In genomic region chr20:2379511-2380229, GRCh38 we compare ENCODE assay signal across 14 cellular contexts. TPM values are rescaled to one million over a fixed set of nuclear protein-coding genes. Genes with fewer than 3 reads are reported as not detected.
A peak's percentile ranks its signal among the peaks of the same experiment; 100 is the strongest.
DNase-seq lines count a peak whose midpoint lies in the region; ATAC-seq and TF ChIP-seq lines count a peak whose summit lies in the region.
"Had no signal": no experiment of that assay in that cellular context is flagged by ENCODE, and none has a peak within 500 bp of the region (broad histone marks: within the 10 kb centered on the region; RNA-seq: fewer than 3 reads in every experiment).

No MANE protein-coding gene starts in this region.

- ATAC-seq in activated naive CD4-positive, alpha-beta T cell treated with anti-CD3 and anti-CD28 coated beads, Interleukin-2, amount 50 U/mL, for 72 hours = peak; percentile 92 to 95
- peak; percentile 93 for ATAC-seq in stimulated activated naive CD8-positive, alpha-beta T cell treated with anti-CD3 and anti-CD28 coated beads, Interleukin-15, amount 100 ng/mL, for 72 hours
- ATAC-seq in GM18517 (IDR thresholded peaks at IDR 0.05; ENCODE audit: unreplicated experiment) = no peak

- no peak overlapping the region for H3K4me3 ChIP-seq in foreskin fibroblast (ENCODE audit: low read depth in 1 of 2, low read length in 2 of 2)
- H3K4me3 ChIP-seq: breast epithelium had no signal

- H3K27me3 Mint-ChIP-seq in activated naive CD4-positive, alpha-beta T cell treated with anti-CD3 and anti-CD28 coated beads for 36 hours (ENCODE audit: low read depth) = peaks cover 13% of the 10 kb centered on the region
- H3K27me3 Mint-ChIP-seq in stimulated activated naive CD8-positive, alpha-beta T cell treated with anti-CD3 and anti-CD28 coated beads, Interleukin-15, amount 100 ng/mL, for 72 hours = peaks cover 75% of the 10 kb centered on the region

- no peaks in the 10 kb centered on the region for H3K9me3 Mint-ChIP-seq in activated naive CD4-positive, alpha-beta T cell treated with anti-CD3 and anti-CD28 coated beads for 36 hours
- no peaks in the 10 kb centered on the region for H3K9me3 Mint-ChIP-seq in activated naive CD4-positive, alpha-beta T cell treated with anti-CD3 and anti-CD28 coated beads, Interleukin-2, amount 50 U/mL, for 72 hours
- H3K9me3 Mint-ChIP-seq in stimulated activated naive CD8-positive, alpha-beta T cell treated with anti-CD3 and anti-CD28 coated beads, Interleukin-15, amount 100 ng/mL, for 72 hours = no peaks in the 10 kb centered on the region
- H3K9me3 Mint-ChIP-seq: immature natural killer cell, nephron had no signal

- no peak for TF ChIP-seq CTCF in foreskin fibroblast (IDR thresholded peaks at IDR 0.05; ENCODE audit: low read depth, low read length)

- no peak overlapping the region for H3K27ac Mint-ChIP-seq in activated naive CD4-positive, alpha-beta T cell treated with anti-CD3 and anti-CD28 coated beads for 36 hours
- no peak overlapping the region for H3K27ac Mint-ChIP-seq in activated naive CD4-positive, alpha-beta T cell treated with anti-CD3 and anti-CD28 coated beads, Interleukin-2, amount 50 U/mL, for 72 hours
- H3K27ac Mint-ChIP-seq in stimulated activated naive CD8-positive, alpha-beta T cell treated with anti-CD3 and anti-CD28 coated beads, Interleukin-15, amount 100 ng/mL, for 72 hours = no peak overlapping the region
- H3K27ac Mint-ChIP-seq: nephron had no signal

- CTCF ChIA-PET in activated naive CD4-positive, alpha-beta T cell treated with anti-CD3 and anti-CD28 coated beads for 36 hours (lab: Charles Lee) = interaction anchor here (1.6 kb wide), 1 partner anchor 73 kb away, joined by 6 read pairs; no protein-coding TSS in a partner anchor

- H3K4me1 Mint-ChIP-seq in activated naive CD4-positive, alpha-beta T cell treated with anti-CD3 and anti-CD28 coated beads for 36 hours (ENCODE audit: low read depth) = peaks cover 17% of the 10 kb centered on the region
- peaks cover 33% of the 10 kb centered on the region for H3K4me1 Mint-ChIP-seq in stimulated activated naive CD8-positive, alpha-beta T cell treated with anti-CD3 and anti-CD28 coated beads, Interleukin-15, amount 100 ng/mL, for 72 hours
- H3K4me1 Mint-ChIP-seq: nephron had no signal

- H3K4me3 Mint-ChIP-seq in activated naive CD4-positive, alpha-beta T cell treated with anti-CD3 and anti-CD28 coated beads for 36 hours = no peak overlapping the region
- H3K4me3 Mint-ChIP-seq in stimulated activated naive CD8-positive, alpha-beta T cell treated with anti-CD3 and anti-CD28 coated beads, Interleukin-15, amount 100 ng/mL, for 72 hours = peak overlapping the region in 1 of 2 donors; percentile 42
- H3K4me3 Mint-ChIP-seq: nephron had no signal

- H3K36me3 Mint-ChIP-seq in activated naive CD4-positive, alpha-beta T cell treated with anti-CD3 and anti-CD28 coated beads for 36 hours (ENCODE audit: low read depth) = no peaks in the 10 kb centered on the region
- no peaks in the 10 kb centered on the region for H3K36me3 Mint-ChIP-seq in activated naive CD4-positive, alpha-beta T cell treated with anti-CD3 and anti-CD28 coated beads, Interleukin-2, amount 50 U/mL, for 72 hours
- H3K36me3 Mint-ChIP-seq: immature natural killer cell had no signal

- DNase-seq in activated naive CD4-positive, alpha-beta T cell treated with anti-CD3 and anti-CD28 coated beads for 36 hours = peak; percentile 54
- no peak for DNase-seq in activated naive CD4-positive, alpha-beta T cell treated with anti-CD3 and anti-CD28 coated beads, Interleukin-2, amount 50 U/mL, for 16 hours
- DNase-seq in NOMO-1 treated with dmso at 0.1 percent for 144 hours (lab: John Stamatoyannopoulos, UW; ENCODE audit: unreplicated experiment) = peak; percentile 70
- no peak for DNase-seq in activated naive CD4-positive, alpha-beta T cell treated with anti-CD3 and anti-CD28 coated beads, Interleukin-2, amount 50 U/mL, for 72 hours (ENCODE audit: low spot score in 2 of 2)
- peak in 1 of 2 donors; percentile 33 for DNase-seq in stimulated activated naive CD8-positive, alpha-beta T cell treated with anti-CD3 and anti-CD28 coated beads, Interleukin-15, amount 100 ng/mL, for 72 hours
- no peak for DNase-seq in foreskin fibroblast
- DNase-seq in NCI-H146 (lab: John Stamatoyannopoulos, UW) = no peak
- DNase-seq: C1 segment of cervical spinal cord, NCI-H2029 treated with DMSO at 0.1 percent for 48 hours, small intestine had no signal

- intact Hi-C loops in activated naive CD4-positive, alpha-beta T cell treated with anti-CD3 and anti-CD28 coated beads for 36 hours (cut with micrococcal nuclease) = no loop called here

RNA-seq across cellular contexts. Expression of gene TGM6, which starts 1.0 kb away (rescaled TPM):
- total RNA-seq in activated naive CD4-positive, alpha-beta T cell treated with anti-CD3 and anti-CD28 coated beads for 36 hours = not detected
- total RNA-seq in activated naive CD4-positive, alpha-beta T cell treated with anti-CD3 and anti-CD28 coated beads, Interleukin-2, amount 50 U/mL, for 72 hours = not detected
- total RNA-seq: breast epithelium had no signal

Comparison
In these comparisons a context has a peak if more than half of its experiments do, and no peak if none do; other contexts are left out.
1. DNase-seq: peak in activated naive CD4-positive, alpha-beta T cell treated with anti-CD3 and anti-CD28 coated beads for 36 hours (single experiment) and NOMO-1 treated with dmso at 0.1 percent for 144 hours (single experiment); none in activated naive CD4-positive, alpha-beta T cell treated with anti-CD3 and anti-CD28 coated beads, Interleukin-2, amount 50 U/mL, for 16 hours (single experiment), activated naive CD4-positive, alpha-beta T cell treated with anti-CD3 and anti-CD28 coated beads, Interleukin-2, amount 50 U/mL, for 72 hours (0 of 2), foreskin fibroblast (0 of 2) and NCI-H146 (single experiment).